In the genomic region with DNA sequence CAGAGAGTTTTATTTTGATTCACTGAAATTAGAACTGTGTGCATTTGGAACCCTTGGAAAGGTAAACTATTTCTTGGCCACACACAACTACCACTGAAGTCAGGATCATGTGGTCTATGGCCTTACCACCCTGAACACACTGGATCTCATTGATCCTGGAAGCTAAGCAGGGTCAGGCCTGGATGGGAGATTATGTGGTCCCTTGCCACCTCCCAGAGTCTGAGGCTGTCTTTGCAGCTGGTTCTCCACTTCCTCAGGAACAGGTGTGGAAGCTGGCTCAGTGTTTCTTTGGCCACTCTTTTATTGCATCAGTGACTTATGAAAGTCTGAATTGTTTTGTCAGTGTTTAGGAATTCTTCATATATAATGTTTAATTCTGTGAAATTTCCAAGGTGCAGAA, we compare ENCODE assay signal across 2 cellular contexts.
TF ChIP-seq lines count a peak whose summit lies in the region.

No MANE protein-coding gene starts in this region.

TF ChIP-seq in SK-N-SH, 30 proteins besides CTCF, POLR2A, EP300 and RAD21 (continued from another document):
- TF ChIP-seq PBX3 (IDR thresholded peaks at IDR 0.05) (no peak), TCF12 (IDR thresholded peaks at IDR 0.05) (no peak), TAF1 (IDR thresholded peaks at IDR 0.05; ENCODE audit: borderline replicate concordance, low read depth, low read length) (no peak), EZH2phosphoT487 (IDR thresholded peaks at IDR 0.05; ENCODE audit: borderline replicate concordance, low read depth) (no peak), RFX5 (IDR thresholded peaks at IDR 0.05; ENCODE audit: low read length) (no peak), TEAD4 (IDR thresholded peaks at IDR 0.05; ENCODE audit: borderline replicate concordance, insufficient read depth) (no peak), JUND (IDR thresholded peaks at IDR 0.05) (no peak)
- TF ChIP-seq, protein P1, sequence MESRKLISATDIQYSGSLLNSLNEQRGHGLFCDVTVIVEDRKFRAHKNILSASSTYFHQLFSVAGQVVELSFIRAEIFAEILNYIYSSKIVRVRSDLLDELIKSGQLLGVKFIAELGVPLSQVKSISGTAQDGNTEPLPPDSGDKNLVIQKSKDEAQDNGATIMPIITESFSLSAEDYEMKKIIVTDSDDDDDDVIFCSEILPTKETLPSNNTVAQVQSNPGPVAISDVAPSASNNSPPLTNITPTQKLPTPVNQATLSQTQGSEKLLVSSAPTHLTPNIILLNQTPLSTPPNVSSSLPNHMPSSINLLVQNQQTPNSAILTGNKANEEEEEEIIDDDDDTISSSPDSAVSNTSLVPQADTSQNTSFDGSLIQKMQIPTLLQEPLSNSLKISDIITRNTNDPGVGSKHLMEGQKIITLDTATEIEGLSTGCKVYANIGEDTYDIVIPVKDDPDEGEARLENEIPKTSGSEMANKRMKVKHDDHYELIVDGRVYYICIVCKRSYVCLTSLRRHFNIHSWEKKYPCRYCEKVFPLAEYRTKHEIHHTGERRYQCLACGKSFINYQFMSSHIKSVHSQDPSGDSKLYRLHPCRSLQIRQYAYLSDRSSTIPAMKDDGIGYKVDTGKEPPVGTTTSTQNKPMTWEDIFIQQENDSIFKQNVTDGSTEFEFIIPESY (IDR thresholded peaks at IDR 0.05; ENCODE audit: borderline replicate concordance, low read depth), result no peak

TF ChIP-seq in SK-N-SH treated with all-trans-retinoic acid at 6 μM for 48 hours, 23 proteins besides CTCF, POLR2A, EP300 and RAD21 (continued from another document):
- no peak for TF ChIP-seq PATZ1 (CRISPR knock-in tag; IDR thresholded peaks at IDR 0.05; ENCODE audit: borderline replicate concordance)
- TF ChIP-seq OSR1 (CRISPR knock-in tag; IDR thresholded peaks at IDR 0.05), result no peak
- TF ChIP-seq PPARA (CRISPR knock-in tag; IDR thresholded peaks at IDR 0.05; ENCODE audit: borderline replicate concordance), result no peak
- TF ChIP-seq SNAI2 (CRISPR knock-in tag; IDR thresholded peaks at IDR 0.05), result no peak
- TF ChIP-seq ZNF8 (CRISPR knock-in tag; IDR thresholded peaks at IDR 0.05), result no peak
